In genomic region chr17:21041753-21042433, GRCh38 we compare ENCODE assay signal across 8 cellular contexts. TPM values are rescaled to one million over a fixed set of nuclear protein-coding genes. Genes with fewer than 3 reads are reported as not detected.
DNase-seq lines count a peak whose midpoint lies in the region; ATAC-seq and TF ChIP-seq lines count a peak whose summit lies in the region.

No MANE protein-coding gene starts in this region.

- no peak for TF ChIP-seq CTCF in BJ (IDR thresholded peaks at IDR 0.05; ENCODE audit: insufficient read depth, low read depth, low read length)

- H3K9me3 Mint-ChIP-seq in activated CD8-positive, alpha-beta T cell treated with anti-CD3 and anti-CD28 coated beads, Interleukin-2, amount 10 ng/mL, durations not matched to agents 7 days and 5 days (ENCODE audit: insufficient read depth) = no peaks in the 10 kb centered on the region
- H3K9me3 Mint-ChIP-seq in effector memory CD8-positive, alpha-beta T cell = no peaks in the 10 kb centered on the region
- no peaks in the 10 kb centered on the region for H3K9me3 Mint-ChIP-seq in memory B cell

- H3K4me1 Mint-ChIP-seq in activated CD8-positive, alpha-beta T cell treated with anti-CD3 and anti-CD28 coated beads, Interleukin-2, amount 10 ng/mL, durations not matched to agents 7 days and 5 days (ENCODE audit: low read depth) = peaks cover 40% of the 10 kb centered on the region
- peaks cover 22 to 24% of the 10 kb centered on the region in 2 donors for H3K4me1 Mint-ChIP-seq in effector memory CD8-positive, alpha-beta T cell (ENCODE audit: low read depth in 2 of 2)
- H3K4me1 Mint-ChIP-seq in memory B cell = peaks cover 24% of the 10 kb centered on the region

- H3K36me3 Mint-ChIP-seq in activated CD8-positive, alpha-beta T cell treated with anti-CD3 and anti-CD28 coated beads, Interleukin-2, amount 10 ng/mL, durations not matched to agents 7 days and 5 days (ENCODE audit: low read depth) = peaks cover 20% of the 10 kb centered on the region
- peaks cover 25% of the 10 kb centered on the region for H3K36me3 Mint-ChIP-seq in effector memory CD8-positive, alpha-beta T cell (ENCODE audit: insufficient read depth)
- no peaks in the 10 kb centered on the region for H3K36me3 Mint-ChIP-seq in memory B cell

- H3K4me3 Mint-ChIP-seq in activated CD8-positive, alpha-beta T cell treated with anti-CD3 and anti-CD28 coated beads, Interleukin-2, amount 10 ng/mL, durations not matched to agents 7 days and 5 days = peak overlapping the region; percentile 99
- peak overlapping the region; percentile 96 to 99 for H3K4me3 Mint-ChIP-seq in effector memory CD8-positive, alpha-beta T cell
- peak overlapping the region; percentile 97 for H3K4me3 Mint-ChIP-seq in memory B cell

- H3K27me3 Mint-ChIP-seq in activated CD8-positive, alpha-beta T cell treated with anti-CD3 and anti-CD28 coated beads, Interleukin-2, amount 10 ng/mL, durations not matched to agents 7 days and 5 days (ENCODE audit: low read depth) = no peaks in the 10 kb centered on the region
- no peaks in the 10 kb centered on the region for H3K27me3 Mint-ChIP-seq in effector memory CD8-positive, alpha-beta T cell
- H3K27me3 Mint-ChIP-seq in memory B cell = no peaks in the 10 kb centered on the region

- in situ Hi-C loops in HAP-1 (cut with MboI; ENCODE audit: low sequenced_read_pairs) = no loop called here

- CTCF ChIA-PET in BJ (lab: Yijun Ruan, JAX) = no interaction called here
- CTCF ChIA-PET in activated CD8-positive, alpha-beta T cell treated with anti-CD3 and anti-CD28 coated beads, Interleukin-2, amount 10 ng/mL, durations not matched to agents 7 days and 5 days (lab: Charles Lee) = interaction anchor here (0.6 to 1.6 kb wide), 2 partner anchors 10 to 57 kb away, joined by 3 to 9 read pairs; no protein-coding TSS in a partner anchor

- peaks cover 34% of the 10 kb centered on the region for H3K4me1 ChIP-seq in HAP-1

- no peaks in the 10 kb centered on the region for H3K27me3 ChIP-seq in BJ (ENCODE audit: control insufficient read depth, insufficient read depth, low read length)
- H3K27me3 ChIP-seq in HAP-1 (ENCODE audit: low read depth) = no peaks in the 10 kb centered on the region

- H3K4me3 ChIP-seq in BJ (ENCODE audit: low read depth, low read length) (peak overlapping the region; percentile 87), HAP-1 (peak overlapping the region; percentile 86)

- H3K9me3 ChIP-seq in HAP-1 = no peaks in the 10 kb centered on the region

- POLR2A ChIA-PET in BJ (lab: Charles Lee) = no interaction called here
- POLR2A ChIA-PET in activated CD8-positive, alpha-beta T cell treated with anti-CD3 and anti-CD28 coated beads, Interleukin-2, amount 10 ng/mL, durations not matched to agents 7 days and 5 days (lab: Charles Lee) = interaction anchor here (0.6 to 2.6 kb wide), 8 partner anchors 8 to 172 kb away, joined by 3 to 39 read pairs (median 6); partner anchors contain the start of genes DHRS7B and TMEM11

- DNase-seq in BJ (ENCODE audit: low read depth) (no peak), HAP-1 (ENCODE audit: low spot score in 2 of 2) (peak; percentile 78 to 88), NCI-H526 treated with DMSO at 0.1 percent for 48 hours (lab: John Stamatoyannopoulos, UW) (peak; percentile 24), memory B cell (ENCODE audit: low spot score in 2 of 2) (peak in 1 of 2 donors; percentile 47)
- DNase-seq in activated CD8-positive, alpha-beta T cell treated with anti-CD3 and anti-CD28 coated beads, Interleukin-2, amount 10 ng/mL, durations not matched to agents 7 days and 5 days = peak; percentile 77
- DNase-seq in effector memory CD8-positive, alpha-beta T cell = peak; percentile 19 to 32 (median 21)
- peak; percentile 52 to 55 (median 52) for DNase-seq in stimulated activated CD4-positive, alpha-beta T cell treated with anti-CD3 and anti-CD28 coated beads, TNF-alpha, amount 100 ng/mL, for 4 hours (ENCODE audit: low read depth in 3 of 3)

- H3K27ac Mint-ChIP-seq in activated CD8-positive, alpha-beta T cell treated with anti-CD3 and anti-CD28 coated beads, Interleukin-2, amount 10 ng/mL, durations not matched to agents 7 days and 5 days = peak overlapping the region; percentile 96
- peak overlapping the region; percentile 92 to 95 for H3K27ac Mint-ChIP-seq in effector memory CD8-positive, alpha-beta T cell
- peak overlapping the region; percentile 94 for H3K27ac Mint-ChIP-seq in memory B cell

- H3K36me3 ChIP-seq in BJ (ENCODE audit: control insufficient read depth, insufficient read depth, low read length) (peaks cover 4% of the 10 kb centered on the region; the same call in 1 of the 2 replicates), HAP-1 (replicated peaks) (peaks cover 31% of the 10 kb centered on the region)

- peak; percentile 17 for ATAC-seq in activated CD8-positive, alpha-beta T cell treated with anti-CD3 and anti-CD28 coated beads, Interleukin-2, amount 10 ng/mL, durations not matched to agents 7 days and 5 days
- no peak for ATAC-seq in effector memory CD8-positive, alpha-beta T cell (replicated peaks)
- ATAC-seq in memory B cell (ENCODE audit: low read depth) (no peak), HG03097 (IDR thresholded peaks at IDR 0.05; ENCODE audit: low FRiP score, unreplicated experiment) (no peak)

RNA-seq across cellular contexts. Expression of gene USP22, which starts 0.9 kb away (rescaled TPM):
- polyA plus RNA-seq in BJ (2011; rRNA removed) = 169 and 212 TPM in 2 replicates
- 192 and 244 TPM in 2 replicates for polyA minus RNA-seq in BJ (2011; rRNA and poly(A)+ RNA removed)
- 100 to 1,000 TPM; 138 to 148 TPM for total RNA-seq in activated CD8-positive, alpha-beta T cell treated with anti-CD3 and anti-CD28 coated beads, Interleukin-2, amount 10 ng/mL, durations not matched to agents 7 days and 5 days
